In genomic region chr16:2204727-2205103, GRCh38 we compare ENCODE assay signal across 8 cellular contexts. TPM values are rescaled to one million over a fixed set of nuclear protein-coding genes. Genes with fewer than 3 reads are reported as not detected.
A peak's percentile ranks its signal among the peaks of the same experiment; 100 is the strongest.
DNase-seq lines count a peak whose midpoint lies in the region; ATAC-seq, FAIRE-seq and TF ChIP-seq lines count a peak whose summit lies in the region.

No MANE protein-coding gene starts in this region.

- no peak for TF ChIP-seq EP300 in suprapubic skin (IDR thresholded peaks at IDR 0.05)

- H3K36me3 Mint-ChIP-seq in T-helper 1 cell treated with Interleukin-12 subunit alpha and Interleukin-12 subunit beta and Interleukin-4 antibody, amounts not matched to agents 30 μg/mL and 1 μg/mL, for 36 hours (ENCODE audit: low read depth), result peaks cover 10% of the 10 kb centered on the region
- H3K36me3 Mint-ChIP-seq in activated naive CD8-positive, alpha-beta T cell treated with anti-CD3 and anti-CD28 coated beads for 36 hours, result peaks cover 19% of the 10 kb centered on the region

- no peaks in the 10 kb centered on the region for H3K9me3 Mint-ChIP-seq in T-helper 1 cell treated with Interleukin-12 subunit alpha and Interleukin-12 subunit beta and Interleukin-4 antibody, amounts not matched to agents 30 μg/mL and 1 μg/mL, for 36 hours
- H3K9me3 Mint-ChIP-seq in activated naive CD8-positive, alpha-beta T cell treated with anti-CD3 and anti-CD28 coated beads for 36 hours, result no peaks in the 10 kb centered on the region

- TF ChIP-seq CTCF in kidney epithelial cell (IDR thresholded peaks at IDR 0.05; ENCODE audit: insufficient read depth, low read length, poor library complexity, severe bottlenecking) (no peak), suprapubic skin (IDR thresholded peaks at IDR 0.05) (no peak)

- peak overlapping the region; percentile 83 for H3K4me3 ChIP-seq in kidney epithelial cell (ENCODE audit: low read depth, low read length)
- peak overlapping the region; percentile 79 for H3K4me3 ChIP-seq in suprapubic skin

- FAIRE-seq in HTR-8/SVneo (lab: Jason Lieb, UNC), result no peak

- peaks cover 19% of the 10 kb centered on the region for H3K4me1 ChIP-seq in suprapubic skin

- DNase-seq in T-helper 1 cell (no peak), kidney epithelial cell (ENCODE audit: low read depth) (no peak), suprapubic skin (ENCODE audit: low spot score in 2 of 2) (no peak), HTR-8/SVneo (ENCODE audit: insufficient read length, low spot score) (no peak)
- no peak for DNase-seq in activated naive CD8-positive, alpha-beta T cell treated with anti-CD3 and anti-CD28 coated beads for 36 hours

- peaks cover 5% of the 10 kb centered on the region for H3K27me3 ChIP-seq in kidney epithelial cell (ENCODE audit: control insufficient read depth, insufficient read depth, low read length)
- no peaks in the 10 kb centered on the region for H3K27me3 ChIP-seq in suprapubic skin

- peaks cover 13% of the 10 kb centered on the region for H3K4me1 Mint-ChIP-seq in T-helper 1 cell treated with Interleukin-12 subunit alpha and Interleukin-12 subunit beta and Interleukin-4 antibody, amounts not matched to agents 30 μg/mL and 1 μg/mL, for 36 hours (ENCODE audit: low read depth)
- H3K4me1 Mint-ChIP-seq in activated naive CD8-positive, alpha-beta T cell treated with anti-CD3 and anti-CD28 coated beads for 36 hours, result peaks cover 17% of the 10 kb centered on the region

- H3K36me3 ChIP-seq in kidney epithelial cell (ENCODE audit: control insufficient read depth, insufficient read depth, low read length), result no peaks in the 10 kb centered on the region
- H3K36me3 ChIP-seq in suprapubic skin, result peaks cover 28% of the 10 kb centered on the region

- WGBS in suprapubic skin, result 63% methylated on average over 5 of the region's 5 CpGs

- ATAC-seq in GM18502 (IDR thresholded peaks at IDR 0.05; ENCODE audit: poor library complexity, unreplicated experiment) (no peak), GM21529 (IDR thresholded peaks at IDR 0.05; ENCODE audit: unreplicated experiment) (no peak)

- H3K27ac ChIP-seq in suprapubic skin, result peak overlapping the region; percentile 93

- no peaks in the 10 kb centered on the region for H3K9me3 ChIP-seq in suprapubic skin

- peaks cover 12% of the 10 kb centered on the region for H3K27me3 Mint-ChIP-seq in T-helper 1 cell treated with Interleukin-12 subunit alpha and Interleukin-12 subunit beta and Interleukin-4 antibody, amounts not matched to agents 30 μg/mL and 1 μg/mL, for 36 hours (ENCODE audit: low read depth)
- no peaks in the 10 kb centered on the region for H3K27me3 Mint-ChIP-seq in activated naive CD8-positive, alpha-beta T cell treated with anti-CD3 and anti-CD28 coated beads for 36 hours

- H3K27ac Mint-ChIP-seq in T-helper 1 cell treated with Interleukin-12 subunit alpha and Interleukin-12 subunit beta and Interleukin-4 antibody, amounts not matched to agents 30 μg/mL and 1 μg/mL, for 36 hours, result peak overlapping the region; percentile 72
- peak overlapping the region; percentile 78 for H3K27ac Mint-ChIP-seq in activated naive CD8-positive, alpha-beta T cell treated with anti-CD3 and anti-CD28 coated beads for 36 hours

- no peak for TF ChIP-seq POLR2A in suprapubic skin (IDR thresholded peaks at IDR 0.05)

- peak overlapping the region; percentile 74 for H3K4me3 Mint-ChIP-seq in T-helper 1 cell treated with Interleukin-12 subunit alpha and Interleukin-12 subunit beta and Interleukin-4 antibody, amounts not matched to agents 30 μg/mL and 1 μg/mL, for 36 hours
- peak overlapping the region; percentile 82 for H3K4me3 Mint-ChIP-seq in activated naive CD8-positive, alpha-beta T cell treated with anti-CD3 and anti-CD28 coated beads for 36 hours

RNA-seq across cellular contexts. Expression of gene MLST8, which starts 0.5 kb away (rescaled TPM):
- 10 to 100 TPM; 89.5 to 92.3 TPM for total RNA-seq in activated naive CD8-positive, alpha-beta T cell treated with anti-CD3 and anti-CD28 coated beads for 36 hours
- 77.2 and 102 TPM in 2 replicates for total RNA-seq in kidney epithelial cell
- total RNA-seq in suprapubic skin, result 10 to 100 TPM; 52.3 to 69.5 (median 55.1) TPM

RNA-seq across cellular contexts. Expression of gene BRICD5, which starts 5.9 kb away (rescaled TPM):
- total RNA-seq in activated naive CD8-positive, alpha-beta T cell treated with anti-CD3 and anti-CD28 coated beads for 36 hours, result 1 to 10 TPM; 2.3 to 6.4 TPM
- total RNA-seq in kidney epithelial cell, result 2.0 and 4.2 TPM in 2 replicates
- total RNA-seq in suprapubic skin, result 1 to 10 TPM; 2.2 to 10.0 (median 3.2) TPM

RNA-seq across cellular contexts. Expression of gene CASKIN1, which starts 8.3 kb away (rescaled TPM):
- total RNA-seq in activated naive CD8-positive, alpha-beta T cell treated with anti-CD3 and anti-CD28 coated beads for 36 hours, result 1 to 10 TPM; 1.8 to 3.4 TPM
- total RNA-seq in kidney epithelial cell, result 0.07 and 0.08 TPM in 2 replicates
- 1 to 10 TPM in 1 of 4 donors, under 1 TPM in 3; 0.49 to 1.5 (median 0.78) TPM for total RNA-seq in suprapubic skin

RNA-seq across cellular contexts. Expression of gene PGP, which starts 9.9 kb away (rescaled TPM):
- 10 to 100 TPM; 24.2 to 24.5 TPM for total RNA-seq in activated naive CD8-positive, alpha-beta T cell treated with anti-CD3 and anti-CD28 coated beads for 36 hours
- total RNA-seq in kidney epithelial cell, result 15.7 and 17.7 TPM in 2 replicates
- 1 to 10 TPM; 6.8 to 9.5 (median 7.6) TPM for total RNA-seq in suprapubic skin

RNA-seq across cellular contexts. Expression of gene E4F1, which starts 18.7 kb away (rescaled TPM):
- total RNA-seq in activated naive CD8-positive, alpha-beta T cell treated with anti-CD3 and anti-CD28 coated beads for 36 hours, result 10 to 100 TPM; 23.0 to 24.1 TPM
- total RNA-seq in kidney epithelial cell, result 28.6 and 36.9 TPM in 2 replicates
- 10 to 100 TPM; 42.1 to 79.3 (median 54.2) TPM for total RNA-seq in suprapubic skin
